5 cellular contexts compared by ENCODE assay signal in the genomic region with DNA sequence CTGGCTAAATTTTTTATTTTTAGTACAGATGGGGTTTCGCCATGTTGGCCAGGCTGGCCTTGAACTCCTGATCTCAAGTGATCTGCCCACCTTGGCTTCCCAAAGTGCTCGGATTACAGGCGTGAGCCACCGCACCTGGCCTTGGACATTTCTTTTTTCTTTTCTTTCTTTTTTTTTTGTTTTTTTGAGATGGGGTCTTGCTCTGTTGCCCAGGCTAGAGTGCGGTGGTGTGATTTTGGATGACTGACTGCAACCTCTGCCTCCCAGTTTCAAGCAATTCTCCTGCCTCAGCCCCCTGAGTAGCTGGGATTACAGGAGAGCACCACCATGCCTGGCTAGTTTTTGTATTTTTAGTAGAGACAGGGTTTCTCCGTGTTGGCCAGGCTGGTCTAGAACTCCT. TPM values are rescaled to one million over a fixed set of nuclear protein-coding genes. Genes with fewer than 3 reads are reported as not detected.
"Had no signal": no experiment of that assay in that cellular context is flagged by ENCODE, and none has a peak within 500 bp of the region (broad histone marks: within the 10 kb centered on the region; RNA-seq: fewer than 3 reads in every experiment).

No MANE protein-coding gene starts in this region.

RNA-seq across cellular contexts. Expression of gene DLX2, which starts 11.5 kb away (rescaled TPM):
- total RNA-seq: Peyer's patch, Right ventricle myocardium inferior, Right ventricle myocardium superior had no signal

RNA-seq across cellular contexts. Expression of gene DLX1, which starts 28.9 kb away (rescaled TPM):
- total RNA-seq: OCI-LY7, Peyer's patch, Right ventricle myocardium inferior, Right ventricle myocardium superior, T-cell had no signal
